27 cellular contexts compared by ENCODE assay signal in genomic region chr4:15513545-15513944, GRCh38. TPM values are rescaled to one million over a fixed set of nuclear protein-coding genes. Genes with fewer than 3 reads are reported as not detected.
DNase-seq lines count a peak whose midpoint lies in the region; ATAC-seq lines count a peak whose summit lies in the region.
"Had no signal": no experiment of that assay in that cellular context is flagged by ENCODE, and none has a peak within 500 bp of the region (broad histone marks: within the 10 kb centered on the region; RNA-seq: fewer than 3 reads in every experiment).

No MANE protein-coding gene starts in this region.

- H3K4me1 ChIP-seq in adipocyte (ENCODE audit: control insufficient read depth, insufficient read depth, low read length) (no peaks in the 10 kb centered on the region), right cardiac atrium (ENCODE audit: control insufficient read depth, insufficient read depth, low read length) (no peaks in the 10 kb centered on the region)
- no peaks in the 10 kb centered on the region for H3K4me1 ChIP-seq in effector memory CD4-positive, alpha-beta T cell (ENCODE audit: control insufficient read depth, insufficient read depth, low read length, poor library complexity, severe bottlenecking)
- H3K4me1 ChIP-seq: HAP-1, heart left ventricle, upper lobe of right lung had no signal

- H3K27me3 ChIP-seq in adipocyte (replicated peaks; ENCODE audit: control insufficient read depth, insufficient read depth, low read length) (no peaks in the 10 kb centered on the region), right cardiac atrium (ENCODE audit: control insufficient read depth, insufficient read depth) (no peaks in the 10 kb centered on the region)
- H3K27me3 ChIP-seq in effector memory CD4-positive, alpha-beta T cell (replicated peaks; ENCODE audit: control insufficient read depth, insufficient read depth, low read length, poor library complexity, severe bottlenecking) = no peaks in the 10 kb centered on the region
- H3K27me3 ChIP-seq: heart left ventricle, ovary, upper lobe of right lung had no signal

- H3K9me3 ChIP-seq in adipocyte (ENCODE audit: control insufficient read depth, low read length) (no peaks in the 10 kb centered on the region), right cardiac atrium (ENCODE audit: control insufficient read depth, low read length) (no peaks in the 10 kb centered on the region)
- H3K9me3 ChIP-seq in effector memory CD4-positive, alpha-beta T cell (ENCODE audit: control insufficient read depth, low read length) = no peaks in the 10 kb centered on the region
- H3K9me3 ChIP-seq: HAP-1, mucosa of descending colon, ovary, upper lobe of right lung had no signal

- H3K36me3 ChIP-seq in adipocyte (ENCODE audit: control insufficient read depth, insufficient read depth, low read length, severe bottlenecking) = peaks cover 41% of the 10 kb centered on the region
- H3K36me3 ChIP-seq in effector memory CD4-positive, alpha-beta T cell (ENCODE audit: control insufficient read depth, insufficient read depth, low read length) = no peaks in the 10 kb centered on the region
- H3K36me3 ChIP-seq: ovary had no signal

- H3K9ac ChIP-seq in adipocyte (ENCODE audit: low read length) = no peak overlapping the region

- no peak overlapping the region for H3K27ac ChIP-seq in right cardiac atrium (ENCODE audit: low read length)
- H3K27ac ChIP-seq in effector memory CD4-positive, alpha-beta T cell (ENCODE audit: insufficient read depth, low read length, poor library complexity, severe bottlenecking) = no peak overlapping the region
- H3K27ac ChIP-seq: heart left ventricle, HL-60, ovary, upper lobe of right lung had no signal

- WGBS in right cardiac atrium = 71% methylated on average over 3 of the region's 3 CpGs

- DNase-seq in NCI-H82 (lab: John Stamatoyannopoulos, UW) (peak; percentile 43), NCI-H82 treated with DMSO at 0.1 percent for 48 hours (lab: John Stamatoyannopoulos, UW; ENCODE audit: unreplicated experiment) (no peak), adipocyte (ENCODE audit: low read depth) (peak; percentile 23), fibroblast of peridontal ligament (ENCODE audit: extremely low read depth) (peak; percentile 65), sciatic nerve (ENCODE audit: low spot score) (no peak), right cardiac atrium (no peak), NCI-H345 (lab: John Stamatoyannopoulos, UW) (no peak)
- no peak for DNase-seq in effector memory CD4-positive, alpha-beta T cell
- DNase-seq: 8988T; activated CD4-positive, alpha-beta T cell treated with anti-CD3 and anti-CD28 coated beads for 4 hours; CD8-positive, alpha-beta T cell; DMS153; foreskin melanocyte; heart left ventricle; mucosa of descending colon; NCI-H1436 treated with DMSO at 0.1 percent for 48 hours; NCI-H2107; ovary; retina; SHP77 treated with DMSO at 0.1 percent for 48 hours; upper lobe of right lung had no signal

- ATAC-seq in sciatic nerve (peak; percentile 79), right cardiac atrium (no peak)
- ATAC-seq: CD8-positive, alpha-beta T cell; GM12878; heart left ventricle; mucosa of descending colon; natural killer cell treated with Interleukin-12 subunit alpha and Interleukin-12 subunit beta and Interleukin-15 and Interleukin-18, amount 100 ng/mL, for 72 hours; upper lobe of right lung had no signal

- H3K4me3 ChIP-seq in adipocyte (ENCODE audit: low read length) (no peak overlapping the region), right cardiac atrium (ENCODE audit: low read length) (no peak overlapping the region)
- no peak overlapping the region for H3K4me3 ChIP-seq in effector memory CD4-positive, alpha-beta T cell (ENCODE audit: insufficient read depth, low read depth, low read length, poor library complexity, severe bottlenecking)
- H3K4me3 ChIP-seq: GM12878, HAP-1, heart left ventricle, lung, mucosa of descending colon, ovary, upper lobe of right lung had no signal

- intact Hi-C loops in sciatic nerve (cut with DNase I) (no loop called here), right cardiac atrium (cut with DNase I) (no loop called here)

RNA-seq across cellular contexts. Expression of gene CC2D2A, which starts 43.9 kb away (rescaled TPM):
- total RNA-seq in sciatic nerve = 35.6 TPM
- total RNA-seq in right cardiac atrium = 10 to 100 TPM in 3 of 4 donors, 1 to 10 TPM in 1; 8.2 to 13.6 (median 13.3) TPM
- polyA plus RNA-seq in right cardiac atrium = 13.0 TPM
- total RNA-seq: activated CD8-positive, alpha-beta memory T cell treated with anti-CD3 and anti-CD28 coated beads for 36 hours; CD8-positive, alpha-beta T cell; natural killer cell treated with Interleukin-12 subunit alpha and Interleukin-12 subunit beta and Interleukin-15 and Interleukin-18, amount 100 ng/mL, for 72 hours had no signal

Comparison
In these comparisons a context has a peak if more than half of its experiments do, and no peak if none do; other contexts are left out.
1. DNase-seq: peak in NCI-H82 (single experiment), adipocyte (single experiment) and fibroblast of peridontal ligament (single experiment); none in NCI-H82 treated with DMSO at 0.1 percent for 48 hours (single experiment), sciatic nerve (single experiment), right cardiac atrium (0 of 3), NCI-H345 (single experiment) and effector memory CD4-positive, alpha-beta T cell (0 of 3).